In the genomic region with DNA sequence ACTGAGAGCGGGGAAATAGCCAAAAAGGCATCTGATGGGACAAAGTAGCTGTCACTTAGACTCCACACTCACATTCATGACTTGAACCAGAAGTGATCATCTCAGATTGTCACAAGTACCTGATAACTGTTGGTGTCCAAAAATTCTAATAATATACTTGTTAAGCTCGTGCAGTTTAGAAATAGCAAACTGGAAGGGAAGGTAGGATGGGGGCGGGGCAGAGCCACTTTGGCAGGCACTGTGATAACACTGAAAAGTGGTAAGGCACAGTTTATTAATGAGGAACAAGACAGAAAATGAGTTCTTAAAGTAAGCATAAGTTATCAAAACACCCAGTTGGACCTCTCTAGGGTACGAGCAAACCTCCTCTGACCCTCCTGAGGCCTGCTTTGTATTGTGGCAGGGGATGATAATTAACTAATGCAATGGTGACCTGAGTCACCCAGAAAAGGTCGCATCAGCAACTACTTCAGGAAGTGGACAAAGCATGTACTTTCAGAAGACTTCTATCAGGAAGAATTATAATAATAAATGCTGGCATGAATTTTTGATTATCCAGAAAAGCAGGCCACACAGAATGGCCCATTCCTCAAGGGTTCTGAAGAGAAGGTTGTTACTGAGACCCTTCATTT, we compare ENCODE assay signal across 13 cellular contexts.
"Had no signal": no experiment of that assay in that cellular context is flagged by ENCODE, and none has a peak within 500 bp of the region (broad histone marks: within the 10 kb centered on the region; RNA-seq: fewer than 3 reads in every experiment).

No MANE protein-coding gene starts in this region.

- DNase-seq: activated CD4-positive, alpha-beta T cell treated with anti-CD3 and anti-CD28 coated beads, Interleukin-2, amount 50 U/mL, for 4 hours; activated CD4-positive, CD25-positive, alpha-beta regulatory T cell treated with anti-CD3 and anti-CD28 coated beads, Interleukin-2, amount 50 U/mL, for 72 hours; activated T-cell treated with anti-CD3 and anti-CD28 coated beads, Interleukin-2, amount 50 U/mL, for 1 hour; dorsolateral prefrontal cortex; left lung; mesenchymal stem cell; retina; small intestine; SW 1271 had no signal

- H3K27ac Mint-ChIP-seq: activated naive CD4-positive, alpha-beta T cell treated with anti-CD3 and anti-CD28 coated beads, Interleukin-2, amount 50 U/mL, for 24 hours; stimulated activated memory B cell treated with anti-CD40 and anti-IgM and Interleukin-4, amounts not matched to agents 10 μg/mL and 1 μg/mL and 100 μg/mL, for 72 hours had no signal

- H3K36me3 ChIP-seq: left lung, suprapubic skin had no signal

- H3K27ac ChIP-seq: left lung, suprapubic skin had no signal

- H3K9me3 ChIP-seq: left lung, suprapubic skin had no signal

- H3K4me3 ChIP-seq: dorsolateral prefrontal cortex, left lung, suprapubic skin had no signal

- H3K27me3 Mint-ChIP-seq: brain had no signal

- ATAC-seq: left lung; stimulated activated memory B cell treated with anti-CD40 and anti-IgM and Interleukin-4, amounts not matched to agents 10 μg/mL and 1 μg/mL and 100 μg/mL, for 72 hours had no signal

- H3K36me3 Mint-ChIP-seq: activated naive CD4-positive, alpha-beta T cell treated with anti-CD3 and anti-CD28 coated beads, Interleukin-2, amount 50 U/mL, for 24 hours; brain; stimulated activated memory B cell treated with anti-CD40 and anti-IgM and Interleukin-4, amounts not matched to agents 10 μg/mL and 1 μg/mL and 100 μg/mL, for 72 hours had no signal

- H3K4me1 Mint-ChIP-seq: activated naive CD4-positive, alpha-beta T cell treated with anti-CD3 and anti-CD28 coated beads, Interleukin-2, amount 50 U/mL, for 24 hours; stimulated activated memory B cell treated with anti-CD40 and anti-IgM and Interleukin-4, amounts not matched to agents 10 μg/mL and 1 μg/mL and 100 μg/mL, for 72 hours had no signal

- H3K9me3 Mint-ChIP-seq: activated naive CD4-positive, alpha-beta T cell treated with anti-CD3 and anti-CD28 coated beads, Interleukin-2, amount 50 U/mL, for 24 hours; brain; stimulated activated memory B cell treated with anti-CD40 and anti-IgM and Interleukin-4, amounts not matched to agents 10 μg/mL and 1 μg/mL and 100 μg/mL, for 72 hours had no signal

- H3K4me3 Mint-ChIP-seq: activated naive CD4-positive, alpha-beta T cell treated with anti-CD3 and anti-CD28 coated beads, Interleukin-2, amount 50 U/mL, for 24 hours; brain; stimulated activated memory B cell treated with anti-CD40 and anti-IgM and Interleukin-4, amounts not matched to agents 10 μg/mL and 1 μg/mL and 100 μg/mL, for 72 hours had no signal

- H3K27me3 ChIP-seq: dorsolateral prefrontal cortex, left lung had no signal

- H3K4me1 ChIP-seq: left lung had no signal
